Comparison of ENCODE assay signal across 21 cellular contexts in the genomic region with DNA sequence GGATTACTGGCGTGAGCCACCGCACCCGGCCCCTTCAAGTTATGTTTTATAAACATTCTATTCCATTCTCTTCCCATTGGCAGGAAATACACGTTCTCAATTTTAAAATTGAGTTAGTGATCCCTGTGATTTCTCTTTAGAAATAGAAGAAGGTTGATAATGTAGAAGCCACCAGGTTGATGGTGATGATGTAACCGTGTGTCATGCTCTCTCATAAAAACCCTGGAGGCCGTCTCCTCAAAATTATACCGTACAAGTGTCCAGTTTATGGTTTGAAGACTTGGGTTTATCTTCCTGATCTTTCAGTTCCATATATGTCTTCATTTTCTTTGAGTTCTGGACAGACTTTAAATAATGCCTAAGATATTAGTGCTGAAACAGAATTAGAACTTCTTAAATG. TPM values are rescaled to one million over a fixed set of nuclear protein-coding genes. Genes with fewer than 3 reads are reported as not detected.
DNase-seq lines count a peak whose midpoint lies in the region; ATAC-seq and TF ChIP-seq lines count a peak whose summit lies in the region.
"Had no signal": no experiment of that assay in that cellular context is flagged by ENCODE, and none has a peak within 500 bp of the region (broad histone marks: within the 10 kb centered on the region; RNA-seq: fewer than 3 reads in every experiment).

No MANE protein-coding gene starts in this region.

- H3K36me3 ChIP-seq in Caco-2 (ENCODE audit: control insufficient read depth, insufficient read depth, low read length) (peaks cover 2% of the 10 kb centered on the region), BE2C (peaks cover 24% of the 10 kb centered on the region), mucosa of descending colon (ENCODE audit: low read depth) (no peaks in the 10 kb centered on the region)

- DNase-seq in activated CD4-positive, alpha-beta T cell treated with anti-CD3 and anti-CD28 coated beads, Interleukin-2, amount 10 ng/mL, durations not matched to agents 7 days and 5 days, result no peak
- DNase-seq in activated CD4-positive, alpha-beta T cell treated with anti-CD3 and anti-CD28 coated beads for 1 hour, result no peak
- DNase-seq in ELR (ENCODE audit: low read depth) (peak; percentile 80), T-helper 17 cell (no peak), epithelial cell of esophagus (ENCODE audit: low read depth) (peak; percentile 25), Caco-2 (no peak), BE2C (no peak), mucosa of descending colon (no peak)
- DNase-seq: Calu3; CD8-positive, alpha-beta memory T cell; DMS79 treated with DMSO at 0.1 percent for 48 hours; KBM-7; NCI-H1048; NCI-H1417; NCI-H1694; NCI-H2081; NCI-H2227 treated with DMSO at 0.1 percent for 48 hours; NCI-H526 treated with DMSO at 0.1 percent for 48 hours; SHP77 had no signal

- TF ChIP-seq CTCF in epithelial cell of esophagus (IDR thresholded peaks at IDR 0.05; ENCODE audit: insufficient read depth, low read depth, low read length, missing control alignments) (no peak), Caco-2 (IDR thresholded peaks at IDR 0.05; ENCODE audit: insufficient read depth in 1 of 2, low read depth in 1 of 2, low read length in 1 of 2, severe bottlenecking in 1 of 2, unreplicated experiment in 1 of 2) (no peak), BE2C (IDR thresholded peaks at IDR 0.05; ENCODE audit: low read depth, low read length) (no peak), mucosa of descending colon (IDR thresholded peaks at IDR 0.05) (no peak)

- H3K4me1 Mint-ChIP-seq in activated CD4-positive, alpha-beta T cell treated with anti-CD3 and anti-CD28 coated beads, Interleukin-2, amount 10 ng/mL, durations not matched to agents 7 days and 5 days, result peaks cover 10% of the 10 kb centered on the region
- H3K4me1 Mint-ChIP-seq in T-helper 17 cell (peaks cover 15% of the 10 kb centered on the region), Caco-2 (ENCODE audit: low read depth, unreplicated experiment) (no peaks in the 10 kb centered on the region)

- POLR2A ChIA-PET in activated CD4-positive, alpha-beta T cell treated with anti-CD3 and anti-CD28 coated beads, Interleukin-2, amount 10 ng/mL, durations not matched to agents 7 days and 5 days (lab: Charles Lee), result no interaction called here
- POLR2A ChIA-PET in Caco-2 (lab: Charles Lee), result no interaction called here

- intact Hi-C loops in Caco-2 (cut with micrococcal nuclease; ENCODE audit: unreplicated experiment), result no loop called here
- intact Hi-C loops in mucosa of descending colon (cut with DNase I, micrococcal nuclease), result no loop called here

- H3K4me3 Mint-ChIP-seq in activated CD4-positive, alpha-beta T cell treated with anti-CD3 and anti-CD28 coated beads, Interleukin-2, amount 10 ng/mL, durations not matched to agents 7 days and 5 days, result no peak overlapping the region
- H3K4me3 Mint-ChIP-seq in T-helper 17 cell (no peak overlapping the region), Caco-2 (ENCODE audit: unreplicated experiment) (no peak overlapping the region)
- H3K4me3 Mint-ChIP-seq: B cell; CD14-positive monocyte; CD8-positive, alpha-beta memory T cell had no signal

- BruUV-seq in Caco-2 (replicated peaks; lab: Mats Ljungman, UMichigan), result no TSS peak

- no peaks in the 10 kb centered on the region for H3K4me1 ChIP-seq in Caco-2
- H3K4me1 ChIP-seq in BE2C, result no peaks in the 10 kb centered on the region
- no peaks in the 10 kb centered on the region for H3K4me1 ChIP-seq in mucosa of descending colon (ENCODE audit: low read depth)

- H3K9me3 Mint-ChIP-seq in activated CD4-positive, alpha-beta T cell treated with anti-CD3 and anti-CD28 coated beads, Interleukin-2, amount 10 ng/mL, durations not matched to agents 7 days and 5 days, result no peaks in the 10 kb centered on the region
- no peaks in the 10 kb centered on the region for H3K9me3 Mint-ChIP-seq in Caco-2 (ENCODE audit: unreplicated experiment)
- H3K9me3 Mint-ChIP-seq: CD8-positive, alpha-beta memory T cell had no signal

- peaks cover 44% of the 10 kb centered on the region for H3K36me3 Mint-ChIP-seq in activated CD4-positive, alpha-beta T cell treated with anti-CD3 and anti-CD28 coated beads, Interleukin-2, amount 10 ng/mL, durations not matched to agents 7 days and 5 days (ENCODE audit: low read depth)
- H3K36me3 Mint-ChIP-seq in T-helper 17 cell (ENCODE audit: low read depth) (peaks cover 6% of the 10 kb centered on the region), Caco-2 (ENCODE audit: insufficient read depth, unreplicated experiment) (peaks cover 64% of the 10 kb centered on the region)

- peak overlapping the region; percentile 51 for H3K27ac Mint-ChIP-seq in activated CD4-positive, alpha-beta T cell treated with anti-CD3 and anti-CD28 coated beads, Interleukin-2, amount 10 ng/mL, durations not matched to agents 7 days and 5 days
- H3K27ac Mint-ChIP-seq in T-helper 17 cell, result peak overlapping the region; percentile 29
- no peak overlapping the region for H3K27ac Mint-ChIP-seq in Caco-2 (ENCODE audit: unreplicated experiment)
- H3K27ac Mint-ChIP-seq: CD14-positive monocyte had no signal

- ATAC-seq in T-helper 17 cell (no peak), mucosa of descending colon (no peak)

- H3K4me3 ChIP-seq in epithelial cell of esophagus (ENCODE audit: low read length) (no peak overlapping the region), Caco-2 (ENCODE audit: low read depth, low read length) (no peak overlapping the region), BE2C (ENCODE audit: low read depth, low read length) (no peak overlapping the region), mucosa of descending colon (no peak overlapping the region)

- no peaks in the 10 kb centered on the region for H3K27me3 ChIP-seq in Caco-2 (replicated peaks; ENCODE audit: control insufficient read depth, insufficient read depth, low read length)
- no peaks in the 10 kb centered on the region for H3K27me3 ChIP-seq in BE2C

- H3K9me3 ChIP-seq in T-helper 17 cell (ENCODE audit: control insufficient read depth, low read length, poor library complexity, severe bottlenecking) (no peaks in the 10 kb centered on the region), Caco-2 (no peaks in the 10 kb centered on the region), BE2C (no peaks in the 10 kb centered on the region), mucosa of descending colon (no peaks in the 10 kb centered on the region)

- H3K27me3 Mint-ChIP-seq in activated CD4-positive, alpha-beta T cell treated with anti-CD3 and anti-CD28 coated beads, Interleukin-2, amount 10 ng/mL, durations not matched to agents 7 days and 5 days, result no peaks in the 10 kb centered on the region
- no peaks in the 10 kb centered on the region for H3K27me3 Mint-ChIP-seq in T-helper 17 cell
- H3K27me3 Mint-ChIP-seq in Caco-2 (ENCODE audit: insufficient read depth, unreplicated experiment), result no peaks in the 10 kb centered on the region
- H3K27me3 Mint-ChIP-seq: B cell; CD8-positive, alpha-beta memory T cell had no signal

- CTCF ChIA-PET in activated CD4-positive, alpha-beta T cell treated with anti-CD3 and anti-CD28 coated beads, Interleukin-2, amount 10 ng/mL, durations not matched to agents 7 days and 5 days (lab: Charles Lee), result no interaction called here
- CTCF ChIA-PET in Caco-2 (lab: Charles Lee), result no interaction called here

RNA-seq across cellular contexts. Expression of a gene that starts 32.2 kb away (rescaled TPM):
- 10 to 100 TPM; 20.9 to 25.0 TPM for total RNA-seq in activated CD4-positive, alpha-beta T cell treated with anti-CD3 and anti-CD28 coated beads, Interleukin-2, amount 10 ng/mL, durations not matched to agents 7 days and 5 days
- 10 to 100 TPM; 42.5 to 50.8 TPM for total RNA-seq in T-helper 17 cell
- total RNA-seq in Caco-2 (2022), result 31.1 and 35.8 TPM in 2 replicates
- polyA plus RNA-seq in BE2C (2012; ENCODE audit: insufficient read depth, insufficient read length, low read depth), result 28.7 TPM
- total RNA-seq in mucosa of descending colon, result 10 to 100 TPM; 37.0 to 51.3 (median 47.2) TPM

Comparison
In these comparisons a context has a peak if more than half of its experiments do, and no peak if none do; other contexts are left out.
1. DNase-seq: peak in ELR (single experiment) and epithelial cell of esophagus (single experiment); none in activated CD4-positive, alpha-beta T cell treated with anti-CD3 and anti-CD28 coated beads, Interleukin-2, amount 10 ng/mL, durations not matched to agents 7 days and 5 days (single experiment), activated CD4-positive, alpha-beta T cell treated with anti-CD3 and anti-CD28 coated beads for 1 hour (single experiment), T-helper 17 cell (0 of 3), Caco-2 (0 of 2), BE2C (single experiment) and mucosa of descending colon (0 of 3).